ENCODE assay signal across 8 cellular contexts in the genomic region with DNA sequence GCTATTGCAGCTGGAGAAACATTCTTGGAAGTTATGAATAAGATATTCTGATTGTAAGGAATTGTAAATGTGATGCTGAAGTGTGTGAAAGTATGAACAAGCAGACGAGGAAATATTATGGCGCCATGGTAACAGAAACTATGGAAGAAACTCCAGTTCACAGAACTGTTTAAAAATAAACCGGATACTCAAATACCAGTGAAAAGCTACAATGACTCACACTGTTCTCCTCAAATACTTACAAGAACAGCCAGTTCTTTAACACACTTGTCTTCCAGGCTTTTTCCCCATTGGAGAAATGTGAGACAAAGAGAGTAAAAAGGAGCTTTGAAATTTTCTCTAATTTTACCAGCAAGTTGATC.
DNase-seq lines count a peak whose midpoint lies in the region; ATAC-seq, FAIRE-seq and TF ChIP-seq lines count a peak whose summit lies in the region.

No MANE protein-coding gene starts in this region.

- peak overlapping the region; percentile 44; the same call in 1 of the 3 replicates for H3K27ac ChIP-seq in K562 (ENCODE audit: extremely low read depth, low read depth, low read length)
- H3K27ac ChIP-seq in substantia nigra (ENCODE audit: low read depth, low read length, poor library complexity, severe bottlenecking), result peak overlapping the region; percentile 1

- DNase-seq in AG04449 (ENCODE audit: low read depth, low spot score) (peak; percentile 93), HS-27A (ENCODE audit: low read depth) (peak; percentile 22), K562 (ENCODE audit: extremely low read depth in 1 of 4, low spot score in 3 of 4) (no peak), kidney glomerular epithelial cell (lab: John Stamatoyannopoulos, UW) (peak; percentile 92), substantia nigra (lab: John Stamatoyannopoulos, UW) (no peak), cortex of kidney (lab: John Stamatoyannopoulos, UW) (no peak)

- H3K4me3 ChIP-seq in AG04449 (ENCODE audit: low read depth, low read length) (no peak overlapping the region), K562 (no peak overlapping the region)

- FAIRE-seq in K562 (lab: Jason Lieb, UNC), result no peak

- peaks cover 50% of the 10 kb centered on the region for H4K20me1 ChIP-seq in K562 (replicated peaks; ENCODE audit: control insufficient read depth, insufficient read depth, low read length)

- no peaks in the 10 kb centered on the region for H3K9me3 ChIP-seq in K562 (replicated peaks; ENCODE audit: control insufficient read depth, insufficient read depth, low read depth, low read length)

- CTCF ChIA-PET in AG04449 (lab: Yijun Ruan, JAX) (interaction anchor here (0.7 to 0.8 kb wide), 2 partner anchors 10 to 114 kb away, joined by 3 read pairs; no protein-coding TSS in a partner anchor), K562 (lab: Yijun Ruan, JAX; ENCODE audit: low intra/inter-chr PET ratio) (no interaction called here)

- peaks cover 62% of the 10 kb centered on the region for H3K79me2 ChIP-seq in K562 (ENCODE audit: control insufficient read depth, insufficient read depth, low read length)

- H3K27me3 ChIP-seq in K562 (ENCODE audit: control insufficient read depth in 2 of 2, insufficient read depth in 2 of 2, low read length in 2 of 2), result no peaks in the 10 kb centered on the region

- intact Hi-C loops in K562 (cut with micrococcal nuclease), result no loop called here

- no peak for TF ChIP-seq POLR2A in K562 (conservative IDR thresholded peaks at IDR 0.05)

- no peak overlapping the region for H3K9ac ChIP-seq in K562 (ENCODE audit: insufficient read depth in 1 of 2, low read depth in 2 of 2, low read length in 2 of 2)

- in situ Hi-C loops in K562 (cut with MboI), result no loop called here

- TF ChIP-seq RAD21 in K562 (CRISPR knock-in tag; conservative IDR thresholded peaks at IDR 0.05 in 1 of 2, IDR thresholded peaks at IDR 0.05 in 1 of 2), result no peak

- no peaks in the 10 kb centered on the region for H3K36me3 ChIP-seq in K562 (ENCODE audit: control insufficient read depth, insufficient read depth, low read length)

- POLR2A ChIA-PET in AG04449 (lab: Yijun Ruan, JAX), result interaction anchor here (0.6 to 1.2 kb wide), 3 partner anchors 57 to 92 kb away, joined by 3 to 5 read pairs (median 3); no protein-coding TSS in a partner anchor
- POLR2A ChIA-PET in K562 (lab: Yijun Ruan, JAX), result interaction anchor here (0.7 kb wide), 1 partner anchor 16 kb away, joined by 3 read pairs; no protein-coding TSS in a partner anchor

- no peak for TF ChIP-seq EP300 in K562 (IDR thresholded peaks at IDR 0.05; ENCODE audit: low read length)

- no peak for TF ChIP-seq CTCF in AG04449 (IDR thresholded peaks at IDR 0.05; ENCODE audit: insufficient read depth, low read length, missing control alignments)
- no peak for TF ChIP-seq CTCF in K562 (IDR thresholded peaks at IDR 0.05 in 2 of 3, conservative IDR thresholded peaks at IDR 0.05 in 1 of 3; ENCODE audit: insufficient read depth in 2 of 3, low read depth in 1 of 3, low read length in 3 of 3)

- WGBS in K562 (ENCODE audit: insufficient coverage, low coverage, missing lambda C conversion rate), result 20% methylated on average over 3 of the region's 3 CpGs

- BruUV-seq in K562 (replicated peaks; lab: Mats Ljungman, UMichigan), result no TSS peak

- H3K9me1 ChIP-seq in K562 (ENCODE audit: control insufficient read depth, insufficient read depth, low read length), result peaks cover 7% of the 10 kb centered on the region

- ATAC-seq in K562 (no peak), GM21576 (IDR thresholded peaks at IDR 0.05; ENCODE audit: unreplicated experiment) (no peak), GM19351 (IDR thresholded peaks at IDR 0.05; ENCODE audit: unreplicated experiment) (no peak)

- peaks cover 16 to 28% of the 10 kb centered on the region in 2 experiments for H3K4me1 ChIP-seq in K562 (replicated peaks in 1 of 2; ENCODE audit: control insufficient read depth in 2 of 2, insufficient read depth in 2 of 2, low read length in 2 of 2)

- H2AFZ ChIP-seq in K562 (ENCODE audit: low read depth, low read length), result no peak overlapping the region

- H3K4me2 ChIP-seq in K562 (ENCODE audit: insufficient read depth, low read length), result peak overlapping the region; percentile 41; the same call in 1 of the 2 replicates

TF ChIP-seq in K562, 482 proteins besides CTCF, POLR2A, EP300 and RAD21:
- TF ChIP-seq NR3C1 (CRISPR knock-in tag; IDR thresholded peaks at IDR 0.05) (no peak), RFX1 (IDR thresholded peaks at IDR 0.05) (peak; percentile 76), SRSF9 (IDR thresholded peaks at IDR 0.05; ENCODE audit: borderline replicate concordance, low read depth, low read length) (no peak)
TF ChIP-seq in K562: peak in this region for 1.

Comparison
In these comparisons a context has a peak if more than half of its experiments do, and no peak if none do; other contexts are left out.
1. DNase-seq: peak in AG04449 (single experiment), HS-27A (single experiment) and kidney glomerular epithelial cell (single experiment); none in K562 (0 of 4), substantia nigra (0 of 49) and cortex of kidney (single experiment).